In genomic region chr13:102724923-102725322, GRCh38 we compare ENCODE assay signal across 8 cellular contexts. TPM values are rescaled to one million over a fixed set of nuclear protein-coding genes. Genes with fewer than 3 reads are reported as not detected.
DNase-seq lines count a peak whose midpoint lies in the region; ATAC-seq, FAIRE-seq and TF ChIP-seq lines count a peak whose summit lies in the region.

No MANE protein-coding gene starts in this region.

- TF ChIP-seq CTCF in AG09309 (IDR thresholded peaks at IDR 0.05; ENCODE audit: control insufficient read depth, insufficient read depth, low read depth, low read length, missing control alignments), result peak; percentile 61
- TF ChIP-seq CTCF in bronchial epithelial cell (IDR thresholded peaks at IDR 0.05; ENCODE audit: insufficient read depth, low read length, severe bottlenecking), result peak; percentile 69

- peak; percentile 54 for DNase-seq in AG09309 (ENCODE audit: low read depth)
- DNase-seq in NCI-H2107 treated with DMSO at 0.1 percent for 48 hours (lab: John Stamatoyannopoulos, UW; ENCODE audit: unreplicated experiment), result peak; percentile 51
- peak; percentile 97 for DNase-seq in bronchial epithelial cell (ENCODE audit: low read depth)
- peak; percentile 1 for DNase-seq in occipital lobe (lab: John Stamatoyannopoulos, UW)
- DNase-seq in H7, result no peak

- ATAC-seq in GM18867 (IDR thresholded peaks at IDR 0.05; ENCODE audit: unreplicated experiment) (peak; percentile 64), HG03354 (IDR thresholded peaks at IDR 0.05; ENCODE audit: poor library complexity, severe bottlenecking, unreplicated experiment) (no peak), GM19035 (IDR thresholded peaks at IDR 0.05; ENCODE audit: unreplicated experiment) (no peak)

- H3K36me3 ChIP-seq in bronchial epithelial cell (ENCODE audit: control insufficient read depth, insufficient read depth, low read length), result no peaks in the 10 kb centered on the region
- no peaks in the 10 kb centered on the region for H3K36me3 ChIP-seq in H7 (replicated peaks; ENCODE audit: control insufficient read depth, insufficient read depth, low read length)

- FAIRE-seq in bronchial epithelial cell (lab: Jason Lieb, UNC), result peak; percentile 99

- H3K4me3 ChIP-seq in AG09309 (ENCODE audit: control insufficient read depth, low read depth, low read length), result no peak overlapping the region
- no peak overlapping the region for H3K4me3 ChIP-seq in bronchial epithelial cell (ENCODE audit: low read depth, low read length)
- H3K4me3 ChIP-seq in H7 (ENCODE audit: insufficient read depth, low read depth, low read length), result no peak overlapping the region

- H3K27me3 ChIP-seq in bronchial epithelial cell (ENCODE audit: control insufficient read depth, insufficient read depth, low read length), result no peaks in the 10 kb centered on the region
- no peaks in the 10 kb centered on the region for H3K27me3 ChIP-seq in H7 (ENCODE audit: control insufficient read depth, insufficient read depth, low read length)

RNA-seq across cellular contexts. Expression of gene METTL21C, which starts 30.1 kb away (rescaled TPM):
- not detected in 2 replicates for total RNA-seq in bronchial epithelial cell
- not detected for total RNA-seq in occipital lobe
- total RNA-seq in H7 (2014; rRNA removed; shearing (Covaris generic)), result not detected in 2 replicates

RNA-seq across cellular contexts. Expression of gene TEX30, which starts 48.7 kb away (rescaled TPM):
- total RNA-seq in bronchial epithelial cell (9.7 and 16.1 TPM in 2 replicates), occipital lobe (12.8 TPM)
- 15.4 and 16.1 TPM in 2 replicates for total RNA-seq in H7 (2014; rRNA removed; shearing (Covaris generic))
